Comparison of ENCODE assay signal across 26 cellular contexts in the genomic region with DNA sequence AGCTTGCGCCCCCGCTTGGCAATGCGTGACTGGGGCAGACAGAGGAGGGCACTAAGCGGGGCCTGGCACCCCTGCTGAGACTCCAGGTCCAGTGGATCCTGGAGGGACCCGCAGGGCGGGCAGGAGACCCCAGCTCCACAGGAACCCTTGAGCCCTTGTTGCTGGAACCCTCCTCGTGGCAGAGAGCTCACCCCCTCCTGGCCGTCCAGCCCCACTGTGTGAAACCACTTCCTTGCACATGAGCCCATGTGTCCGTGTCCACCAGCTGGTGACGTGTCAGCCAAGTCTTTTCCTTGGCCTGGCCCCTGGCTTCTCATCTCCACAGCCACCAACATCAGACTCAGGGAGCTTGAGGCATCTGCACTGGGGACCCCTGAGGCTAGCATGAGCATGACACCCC. TPM values are rescaled to one million over a fixed set of nuclear protein-coding genes. Genes with fewer than 3 reads are reported as not detected.
DNase-seq lines count a peak whose midpoint lies in the region; ATAC-seq and TF ChIP-seq lines count a peak whose summit lies in the region.
"Had no signal": no experiment of that assay in that cellular context is flagged by ENCODE, and none has a peak within 500 bp of the region (broad histone marks: within the 10 kb centered on the region; RNA-seq: fewer than 3 reads in every experiment).

No MANE protein-coding gene starts in this region.

- no peaks in the 10 kb centered on the region for H3K27me3 Mint-ChIP-seq in activated T-cell treated with anti-CD3 and anti-CD28 coated beads, Interleukin-2, amount 50 U/mL, for 24 hours
- H3K27me3 Mint-ChIP-seq in naive B cell = no peaks in the 10 kb centered on the region
- H3K27me3 Mint-ChIP-seq: activated B cell treated with CpG ODN at 0.5 μM for 24 hours, brain had no signal

- no peaks in the 10 kb centered on the region for H3K9me3 ChIP-seq in vagina
- H3K9me3 ChIP-seq: HAP-1, heart left ventricle, thyroid gland had no signal

- peak overlapping the region; percentile 80 for H3K27ac ChIP-seq in angular gyrus (ENCODE audit: low read depth, low read length)
- peak overlapping the region; percentile 85 for H3K27ac ChIP-seq in vagina
- H3K27ac ChIP-seq: heart left ventricle, PC-9 had no signal

- H3K36me3 Mint-ChIP-seq in activated T-cell treated with anti-CD3 and anti-CD28 coated beads, Interleukin-2, amount 50 U/mL, for 24 hours (ENCODE audit: low read depth) = peaks cover 67% of the 10 kb centered on the region
- peaks cover 0 to 6% of the 10 kb centered on the region in 2 donors for H3K36me3 Mint-ChIP-seq in naive B cell
- H3K36me3 Mint-ChIP-seq in activated naive CD4-positive, alpha-beta T cell treated with anti-CD3 and anti-CD28 coated beads, Interleukin-2, amount 50 U/mL, for 72 hours = peaks cover 0 to 12% of the 10 kb centered on the region in 2 donors

- DNase-seq in activated T-cell treated with anti-CD3 and anti-CD28 coated beads, Interleukin-2, amount 50 U/mL, for 24 hours = no peak
- DNase-seq in activated T-cell treated with anti-CD3 and anti-CD28 coated beads for 4 hours (no peak), naive B cell (no peak), vagina (ENCODE audit: extremely low spot score in 2 of 2) (no peak), NCI-H748 (lab: John Stamatoyannopoulos, UW; ENCODE audit: unreplicated experiment) (no peak), GM13976 (ENCODE audit: low spot score) (no peak)
- no peak for DNase-seq in activated naive CD4-positive, alpha-beta T cell treated with anti-CD3 and anti-CD28 coated beads, Interleukin-2, amount 50 U/mL, for 72 hours (ENCODE audit: low spot score in 2 of 2)
- DNase-seq: activated B cell treated with CpG ODN at 0.5 μM for 24 hours; activated CD4-positive, alpha-beta T cell treated with anti-CD3 and anti-CD28 coated beads, Interleukin-2, amount 50 U/mL, for 48 hours; activated effector memory CD4-positive, alpha-beta T cell treated with Interleukin-2 at 50 U/mL for 16 hours; effector memory CD4-positive, alpha-beta T cell; erythroblast; heart left ventricle; kidney glomerular epithelial cell; NCI-H1048; NCI-H1694 treated with DMSO at 0.1 percent for 48 hours; NCI-H524; NK-92 treated with Interleukin-12 subunit alpha and Interleukin-12 subunit beta, amount 100 ng/mL, for 24 hours; PC-9; SHP77; stimulated activated CD4-positive, alpha-beta T cell treated with anti-CD3 and anti-CD28 coated beads, Interleukin-15, amount 100 ng/mL, for 24 hours; stimulated activated naive CD4-positive, alpha-beta T cell treated with Interleukin-2 at 50 U/mL for 16 hours; thyroid gland had no signal

- peak overlapping the region; percentile 57 for H3K27ac Mint-ChIP-seq in activated T-cell treated with anti-CD3 and anti-CD28 coated beads, Interleukin-2, amount 50 U/mL, for 24 hours
- peak overlapping the region in 5 of 6 donors; percentile 34 to 83 (median 63) for H3K27ac Mint-ChIP-seq in naive B cell
- peak overlapping the region in 1 of 2 donors; percentile 6 for H3K27ac Mint-ChIP-seq in activated naive CD4-positive, alpha-beta T cell treated with anti-CD3 and anti-CD28 coated beads, Interleukin-2, amount 50 U/mL, for 72 hours
- H3K27ac Mint-ChIP-seq: activated B cell treated with CpG ODN at 0.5 μM for 24 hours had no signal

- peaks cover 53% of the 10 kb centered on the region for H3K4me1 ChIP-seq in vagina

- H3K36me3 ChIP-seq in vagina = no peaks in the 10 kb centered on the region
- H3K36me3 ChIP-seq: HAP-1, thyroid gland had no signal

- H3K27me3 ChIP-seq in vagina = no peaks in the 10 kb centered on the region
- H3K27me3 ChIP-seq: heart left ventricle, thyroid gland had no signal

- H3K4me3 Mint-ChIP-seq in activated T-cell treated with anti-CD3 and anti-CD28 coated beads, Interleukin-2, amount 50 U/mL, for 24 hours = no peak overlapping the region
- H3K4me3 Mint-ChIP-seq in naive B cell = no peak overlapping the region
- H3K4me3 Mint-ChIP-seq: activated B cell treated with CpG ODN at 0.5 μM for 24 hours, brain had no signal

- no peak for ATAC-seq in naive B cell (ENCODE audit: low read depth in 2 of 2)
- no peak for ATAC-seq in activated naive CD4-positive, alpha-beta T cell treated with anti-CD3 and anti-CD28 coated beads, Interleukin-2, amount 50 U/mL, for 72 hours
- ATAC-seq: heart left ventricle had no signal

- H3K4me1 Mint-ChIP-seq in activated T-cell treated with anti-CD3 and anti-CD28 coated beads, Interleukin-2, amount 50 U/mL, for 24 hours (ENCODE audit: low read depth) = peaks cover 56% of the 10 kb centered on the region
- peaks cover 19 to 53% (median 30%) of the 10 kb centered on the region in 3 donors for H3K4me1 Mint-ChIP-seq in naive B cell

- intact Hi-C loops in vagina (cut with DNase I) = loop anchor here (10.0 kb wide), 1 partner anchor 106 kb away; no protein-coding TSS in a partner anchor

- no peak for TF ChIP-seq POLR2A in vagina (IDR thresholded peaks at IDR 0.05)

- no peaks in the 10 kb centered on the region for H3K9me3 Mint-ChIP-seq in activated T-cell treated with anti-CD3 and anti-CD28 coated beads, Interleukin-2, amount 50 U/mL, for 24 hours
- H3K9me3 Mint-ChIP-seq in naive B cell = no peaks in the 10 kb centered on the region
- H3K9me3 Mint-ChIP-seq in activated naive CD4-positive, alpha-beta T cell treated with anti-CD3 and anti-CD28 coated beads, Interleukin-2, amount 50 U/mL, for 72 hours = no peaks in the 10 kb centered on the region
- H3K9me3 Mint-ChIP-seq: activated B cell treated with CpG ODN at 0.5 μM for 24 hours, brain had no signal

- in situ Hi-C loops in GM13976 (cut with MboI; ENCODE audit: low sequenced_read_pairs, unreplicated experiment) = no loop called here

- H3K4me3 ChIP-seq in vagina = no peak overlapping the region
- H3K4me3 ChIP-seq: HAP-1, heart left ventricle, PC-9, thyroid gland had no signal

- no peak for TF ChIP-seq CTCF in vagina (IDR thresholded peaks at IDR 0.05)
- no peak for TF ChIP-seq CTCF in GM13976 (IDR thresholded peaks at IDR 0.05; ENCODE audit: borderline replicate concordance, control extremely low read depth, extremely low read depth, insufficient read depth, missing control alignments)

RNA-seq across cellular contexts. Expression of a gene that starts 38.0 kb away (rescaled TPM):
- polyA plus RNA-seq in naive B cell (ENCODE audit: low read depth in 6 of 6) = 100 to 1,000 TPM; 103 to 150 (median 124) TPM
- 60.9 TPM for total RNA-seq in vagina
- 10 to 100 TPM; 43.0 to 98.3 TPM for total RNA-seq in activated naive CD4-positive, alpha-beta T cell treated with anti-CD3 and anti-CD28 coated beads, Interleukin-2, amount 50 U/mL, for 72 hours
